ENCODE assay signal across 12 cellular contexts in the genomic region with DNA sequence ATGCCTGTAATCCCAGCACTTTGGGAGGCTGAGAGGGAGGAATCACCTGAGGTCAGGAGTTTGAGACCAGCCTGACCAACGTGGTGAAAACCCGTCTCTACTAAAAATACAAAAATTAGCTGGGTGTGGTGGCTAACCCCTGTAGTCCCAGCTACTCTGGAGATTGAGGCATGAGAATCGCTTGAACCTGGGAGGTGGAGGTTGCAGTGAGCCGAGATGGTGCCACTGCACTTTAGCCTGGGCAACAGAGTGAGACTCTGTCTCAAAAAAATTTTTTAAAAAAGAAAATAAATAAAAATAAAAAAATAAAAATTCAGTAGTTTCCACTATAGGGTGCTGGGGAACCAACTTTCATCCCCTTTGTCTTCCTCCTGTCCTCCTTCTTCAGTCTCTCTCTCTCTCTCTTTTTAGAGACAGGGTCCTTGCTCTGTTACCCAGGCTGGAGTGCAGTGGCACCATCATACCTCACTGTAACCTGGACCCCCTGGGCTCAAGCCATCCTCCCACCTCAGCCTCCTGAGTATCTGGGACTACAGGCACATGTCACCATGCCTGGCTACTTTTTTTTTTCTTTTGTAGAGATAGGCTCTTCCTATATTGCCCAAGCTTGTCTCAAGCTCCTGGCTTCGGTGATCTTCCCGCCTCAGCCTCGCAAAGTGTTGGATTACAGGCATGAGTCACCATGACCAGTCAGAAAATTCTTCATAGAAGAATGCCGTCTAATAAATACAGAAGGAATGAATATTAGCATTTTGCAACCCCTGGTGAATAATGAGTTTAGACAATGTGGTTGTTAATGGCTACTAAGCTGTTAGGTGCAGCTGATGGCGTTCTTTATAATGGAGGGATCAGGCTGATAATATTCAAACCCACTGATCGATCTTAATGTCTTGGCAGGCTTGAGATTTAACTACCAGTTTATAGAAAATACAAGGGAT. TPM values are rescaled to one million over a fixed set of nuclear protein-coding genes. Genes with fewer than 3 reads are reported as not detected.
A peak's percentile ranks its signal among the peaks of the same experiment; 100 is the strongest.
DNase-seq lines count a peak whose midpoint lies in the region; ATAC-seq and TF ChIP-seq lines count a peak whose summit lies in the region.
"Had no signal": no experiment of that assay in that cellular context is flagged by ENCODE, and none has a peak within 500 bp of the region (broad histone marks: within the 10 kb centered on the region; RNA-seq: fewer than 3 reads in every experiment).

No MANE protein-coding gene starts in this region.

- no peaks in the 10 kb centered on the region for H3K36me3 ChIP-seq in skeletal muscle satellite cell (ENCODE audit: insufficient read depth, low read length)

- H3K27me3 Mint-ChIP-seq in activated T-helper 17 cell treated with anti-CD3 and anti-CD28 coated beads, Interleukin-2, amount 50 U/mL, for 72 hours: no peaks in the 10 kb centered on the region
- peaks cover 47% of the 10 kb centered on the region for H3K27me3 Mint-ChIP-seq in T-helper 17 cell
- peaks cover 3% of the 10 kb centered on the region for H3K27me3 Mint-ChIP-seq in endothelial cell (ENCODE audit: unreplicated experiment)

- H3K27ac Mint-ChIP-seq in activated T-helper 17 cell treated with anti-CD3 and anti-CD28 coated beads, Interleukin-2, amount 50 U/mL, for 72 hours: no peak overlapping the region
- H3K27ac Mint-ChIP-seq in T-helper 17 cell (no peak overlapping the region), endothelial cell (ENCODE audit: unreplicated experiment) (no peak overlapping the region)
- H3K27ac Mint-ChIP-seq: B cell had no signal

- H3K4me1 Mint-ChIP-seq in activated T-helper 17 cell treated with anti-CD3 and anti-CD28 coated beads, Interleukin-2, amount 50 U/mL, for 72 hours: no peaks in the 10 kb centered on the region
- H3K4me1 Mint-ChIP-seq in T-helper 17 cell: peaks cover 11% of the 10 kb centered on the region
- H3K4me1 Mint-ChIP-seq in endothelial cell (ENCODE audit: unreplicated experiment): no peaks in the 10 kb centered on the region

- DNase-seq in NCI-H2196 (lab: John Stamatoyannopoulos, UW; ENCODE audit: unreplicated experiment): peak; percentile 37
- DNase-seq in NCI-H2196 treated with DMSO at 0.1 percent for 48 hours (lab: John Stamatoyannopoulos, UW; ENCODE audit: unreplicated experiment): no peak
- DNase-seq in RKO (ENCODE audit: low spot score): peak; percentile 89
- DNase-seq in fibroblast of mammary gland (ENCODE audit: low read depth): peak; percentile 94
- DNase-seq in T-helper 17 cell: no peak
- no peak for DNase-seq in endothelial cell (ENCODE audit: low spot score)
- DNase-seq: activated CD4-positive, CD25-positive, alpha-beta regulatory T cell treated with anti-CD3 and anti-CD28 coated beads, Interleukin-2, amount 50 U/mL, for 72 hours; body of pancreas; left cardiac atrium had no signal

- ATAC-seq in activated T-helper 17 cell treated with anti-CD3 and anti-CD28 coated beads, Interleukin-2, amount 50 U/mL, for 72 hours (replicated peaks): no peak
- ATAC-seq in T-helper 17 cell: no peak
- ATAC-seq: body of pancreas had no signal

- H3K4me1 ChIP-seq in skeletal muscle satellite cell (ENCODE audit: control insufficient read depth, insufficient read depth, low read length): peaks cover 8% of the 10 kb centered on the region
- H3K4me1 ChIP-seq: body of pancreas had no signal

- peaks cover 6% of the 10 kb centered on the region for H3K27me3 ChIP-seq in skeletal muscle satellite cell (ENCODE audit: control insufficient read depth, insufficient read depth, low read length)
- H3K27me3 ChIP-seq: body of pancreas had no signal

- H3K9me3 Mint-ChIP-seq in activated T-helper 17 cell treated with anti-CD3 and anti-CD28 coated beads, Interleukin-2, amount 50 U/mL, for 72 hours: no peaks in the 10 kb centered on the region
- no peaks in the 10 kb centered on the region for H3K9me3 Mint-ChIP-seq in endothelial cell (ENCODE audit: unreplicated experiment)

- H3K4me3 ChIP-seq in fibroblast of mammary gland (ENCODE audit: control insufficient read depth, low read depth, low read length): no peak overlapping the region
- no peak overlapping the region for H3K4me3 ChIP-seq in skeletal muscle satellite cell (ENCODE audit: low read length)
- H3K4me3 ChIP-seq: body of pancreas had no signal

- no peaks in the 10 kb centered on the region for H3K36me3 Mint-ChIP-seq in activated T-helper 17 cell treated with anti-CD3 and anti-CD28 coated beads, Interleukin-2, amount 50 U/mL, for 72 hours (ENCODE audit: low read depth)
- H3K36me3 Mint-ChIP-seq in T-helper 17 cell (ENCODE audit: low read depth): no peaks in the 10 kb centered on the region
- no peaks in the 10 kb centered on the region for H3K36me3 Mint-ChIP-seq in endothelial cell (ENCODE audit: low read depth, unreplicated experiment)

- no peak for TF ChIP-seq CTCF in fibroblast of mammary gland (conservative IDR thresholded peaks at IDR 0.05; ENCODE audit: control insufficient read depth, insufficient read depth, low read depth, low read length)
- TF ChIP-seq CTCF in endothelial cell (IDR thresholded peaks at IDR 0.05; ENCODE audit: unreplicated experiment): no peak

- H3K9ac ChIP-seq in skeletal muscle satellite cell (ENCODE audit: low read depth, low read length): no peak overlapping the region

- H3K4me2 ChIP-seq in skeletal muscle satellite cell (ENCODE audit: low read length): peak overlapping the region; percentile 50

- no peaks in the 10 kb centered on the region for H3K9me3 ChIP-seq in skeletal muscle satellite cell (replicated peaks; ENCODE audit: low read length)
- no peaks in the 10 kb centered on the region for H3K9me3 ChIP-seq in T-helper 17 cell (ENCODE audit: control insufficient read depth, low read length, poor library complexity, severe bottlenecking)
- H3K9me3 ChIP-seq: body of pancreas had no signal

- H3K4me3 Mint-ChIP-seq in activated T-helper 17 cell treated with anti-CD3 and anti-CD28 coated beads, Interleukin-2, amount 50 U/mL, for 72 hours: no peak overlapping the region
- H3K4me3 Mint-ChIP-seq in T-helper 17 cell (no peak overlapping the region), endothelial cell (ENCODE audit: unreplicated experiment) (no peak overlapping the region)
- H3K4me3 Mint-ChIP-seq: B cell had no signal

RNA-seq across cellular contexts. Expression of gene RBM20, which starts 20.6 kb away (rescaled TPM):
- total RNA-seq in skeletal muscle satellite cell (2012; rRNA removed): under 0.01 and 0.44 TPM in 2 replicates
- total RNA-seq in activated T-helper 17 cell treated with anti-CD3 and anti-CD28 coated beads, Interleukin-2, amount 50 U/mL, for 72 hours: under 1 TPM in 1 of 2 donors, not detected in 1; 0.16 TPM
- total RNA-seq in T-helper 17 cell (not detected), endothelial cell (ENCODE audit: unreplicated experiment) (1.0 TPM)
- total RNA-seq: B cell had no signal

Comparison
In these comparisons a context has a peak if more than half of its experiments do, and no peak if none do; other contexts are left out.
1. DNase-seq: peak in NCI-H2196 (single experiment), RKO (single experiment) and fibroblast of mammary gland (single experiment); none in NCI-H2196 treated with DMSO at 0.1 percent for 48 hours (single experiment), T-helper 17 cell (0 of 3) and endothelial cell (single experiment).